In the genomic region with DNA sequence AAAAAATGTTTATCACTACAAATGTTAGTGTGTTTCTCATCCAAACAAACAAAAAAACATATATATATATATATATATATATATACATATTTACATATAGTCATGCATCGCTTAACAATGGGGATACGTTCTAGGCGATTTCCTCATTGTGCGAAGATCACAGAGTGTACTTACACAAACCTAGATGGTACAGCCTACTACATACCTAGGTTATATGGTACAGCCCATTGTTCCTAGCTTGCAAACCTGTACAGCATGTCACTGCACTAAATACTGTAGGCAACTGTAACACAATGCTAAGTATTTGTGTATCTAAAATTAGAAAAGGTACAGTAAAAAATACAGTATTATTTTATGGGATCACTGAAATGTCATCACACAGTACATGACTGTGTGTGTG, we compare ENCODE assay signal across 22 cellular contexts. TPM values are rescaled to one million over a fixed set of nuclear protein-coding genes. Genes with fewer than 3 reads are reported as not detected.
DNase-seq lines count a peak whose midpoint lies in the region; ATAC-seq and TF ChIP-seq lines count a peak whose summit lies in the region.
"Had no signal": no experiment of that assay in that cellular context is flagged by ENCODE, and none has a peak within 500 bp of the region (broad histone marks: within the 10 kb centered on the region; RNA-seq: fewer than 3 reads in every experiment).

No MANE protein-coding gene starts in this region.

- H3K79me2 ChIP-seq in Loucy (ENCODE audit: insufficient read depth, low read length) = peaks cover 19% of the 10 kb centered on the region
- H3K79me2 ChIP-seq in MM.1S (ENCODE audit: low read length) = no peaks in the 10 kb centered on the region
- H3K79me2 ChIP-seq: hepatocyte had no signal

- CTCF ChIA-PET in CD8-positive, alpha-beta T cell (lab: Charles Lee) = interaction anchor here (0.7 to 5.3 kb wide), 4 partner anchors 8 to 529 kb away, joined by 3 to 53 read pairs (median 20); no protein-coding TSS in a partner anchor
- CTCF ChIA-PET in WTC11 (lab: Charles Lee) = interaction anchor here (0.5 to 2.9 kb wide), 2 partner anchors 12 to 534 kb away, joined by 3 to 11 read pairs; no protein-coding TSS in a partner anchor

- TF ChIP-seq POLR2A in thyroid gland (IDR thresholded peaks at IDR 0.05) = no peak

- H3K27ac Mint-ChIP-seq in CD8-positive, alpha-beta T cell = peak overlapping the region; percentile 99
- H3K27ac Mint-ChIP-seq in activated T-helper 2 cell treated with anti-CD3 and anti-CD28 coated beads, Interferon-gamma antibody, Interleukin-2, Interleukin-4, amounts not matched to agents 10 μg/mL and 5 μg/mL and 100 μg/mL, durations not matched to agents 14 hours and 24 hours and 36 hours = peak overlapping the region; percentile 87
- peak overlapping the region in 9 of 10 donors; percentile 96 to 99 (median 97) for H3K27ac Mint-ChIP-seq in naive thymus-derived CD8-positive, alpha-beta T cell
- no peak overlapping the region for H3K27ac Mint-ChIP-seq in WTC11

- 94 to 95% methylated on average over 4 of the region's 4 CpGs for WGBS in thyroid gland, 2 donors

- H3K4me3 ChIP-seq in CD8-positive, alpha-beta T cell (ENCODE audit: low read depth, low read length) = no peak overlapping the region
- no peak overlapping the region for H3K4me3 ChIP-seq in Loucy (ENCODE audit: low read length, poor library complexity, severe bottlenecking)
- no peak overlapping the region for H3K4me3 ChIP-seq in MM.1S (ENCODE audit: low read length)
- no peak overlapping the region for H3K4me3 ChIP-seq in thyroid gland (replicated peaks in 1 of 3)
- H3K4me3 ChIP-seq: cardiac muscle cell, hepatocyte, mucosa of descending colon, SJCRH30 had no signal

- no peaks in the 10 kb centered on the region for H3K36me3 Mint-ChIP-seq in CD8-positive, alpha-beta T cell
- peaks cover 3% of the 10 kb centered on the region for H3K36me3 Mint-ChIP-seq in activated T-helper 2 cell treated with anti-CD3 and anti-CD28 coated beads, Interferon-gamma antibody, Interleukin-2, Interleukin-4, amounts not matched to agents 10 μg/mL and 5 μg/mL and 100 μg/mL, durations not matched to agents 14 hours and 24 hours and 36 hours (ENCODE audit: low read depth)
- H3K36me3 Mint-ChIP-seq in naive thymus-derived CD8-positive, alpha-beta T cell = peaks cover 0 to 6% (median 2%) of the 10 kb centered on the region in 3 donors
- peaks cover 11% of the 10 kb centered on the region for H3K36me3 Mint-ChIP-seq in WTC11

- H3K27me3 Mint-ChIP-seq in CD8-positive, alpha-beta T cell (ENCODE audit: low read depth) = no peaks in the 10 kb centered on the region
- H3K27me3 Mint-ChIP-seq in activated T-helper 2 cell treated with anti-CD3 and anti-CD28 coated beads, Interferon-gamma antibody, Interleukin-2, Interleukin-4, amounts not matched to agents 10 μg/mL and 5 μg/mL and 100 μg/mL, durations not matched to agents 14 hours and 24 hours and 36 hours (ENCODE audit: low read depth) = no peaks in the 10 kb centered on the region
- H3K27me3 Mint-ChIP-seq in naive thymus-derived CD8-positive, alpha-beta T cell = no peaks in the 10 kb centered on the region
- H3K27me3 Mint-ChIP-seq in WTC11 (ENCODE audit: low read depth) = no peaks in the 10 kb centered on the region

- no peaks in the 10 kb centered on the region for H3K9me3 Mint-ChIP-seq in CD8-positive, alpha-beta T cell
- no peaks in the 10 kb centered on the region for H3K9me3 Mint-ChIP-seq in activated T-helper 2 cell treated with anti-CD3 and anti-CD28 coated beads, Interferon-gamma antibody, Interleukin-2, Interleukin-4, amounts not matched to agents 10 μg/mL and 5 μg/mL and 100 μg/mL, durations not matched to agents 14 hours and 24 hours and 36 hours
- H3K9me3 Mint-ChIP-seq in naive thymus-derived CD8-positive, alpha-beta T cell = no peaks in the 10 kb centered on the region
- H3K9me3 Mint-ChIP-seq in WTC11 = peaks cover 15% of the 10 kb centered on the region

- peaks cover 64% of the 10 kb centered on the region for H3K4me1 Mint-ChIP-seq in CD8-positive, alpha-beta T cell (ENCODE audit: low read depth)
- H3K4me1 Mint-ChIP-seq in activated T-helper 2 cell treated with anti-CD3 and anti-CD28 coated beads, Interferon-gamma antibody, Interleukin-2, Interleukin-4, amounts not matched to agents 10 μg/mL and 5 μg/mL and 100 μg/mL, durations not matched to agents 14 hours and 24 hours and 36 hours (ENCODE audit: low read depth) = peaks cover 53% of the 10 kb centered on the region
- H3K4me1 Mint-ChIP-seq in naive thymus-derived CD8-positive, alpha-beta T cell = peaks cover 25 to 74% (median 70%) of the 10 kb centered on the region in 4 donors
- H3K4me1 Mint-ChIP-seq in WTC11 = peaks cover 7% of the 10 kb centered on the region

- POLR2A ChIA-PET in CD8-positive, alpha-beta T cell (lab: Charles Lee) = interaction anchor here (1.1 to 14.5 kb wide), 4 partner anchors 12 to 128 kb away, joined by 3 to 559 read pairs (median 12); partner anchors contain the start of gene TMSB4X
- POLR2A ChIA-PET in naive thymus-derived CD8-positive, alpha-beta T cell (lab: Charles Lee) = interaction anchor here (1.0 to 17.8 kb wide), 6 partner anchors 8 to 1200 kb away, joined by 3 to 1336 read pairs (median 35); partner anchors contain the start of gene TMSB4X
- POLR2A ChIA-PET in WTC11 (lab: Charles Lee) = no interaction called here

- H3F3A ChIP-seq in Loucy (ENCODE audit: low read depth) (peaks cover 16% of the 10 kb centered on the region), MM.1S (ENCODE audit: insufficient read depth, low read length) (peaks cover 19% of the 10 kb centered on the region)

- no peak overlapping the region for H3K9ac ChIP-seq in Loucy (ENCODE audit: low read depth, low read length, poor library complexity, severe bottlenecking)
- no peak overlapping the region for H3K9ac ChIP-seq in MM.1S (ENCODE audit: low read length)

- no peaks in the 10 kb centered on the region for H4K20me1 ChIP-seq in Loucy (ENCODE audit: insufficient read depth, low read length, poor library complexity, severe bottlenecking)
- H4K20me1 ChIP-seq in MM.1S (ENCODE audit: insufficient read depth, low read length) = no peaks in the 10 kb centered on the region

- H3K27ac ChIP-seq in CD8-positive, alpha-beta T cell (ENCODE audit: low read depth, low read length) = peak overlapping the region; percentile 62
- H3K27ac ChIP-seq in MM.1S (ENCODE audit: low read length) (no peak overlapping the region), thyroid gland (no peak overlapping the region)
- H3K27ac ChIP-seq: cardiac muscle cell, foreskin keratinocyte, hepatocyte, SJCRH30 had no signal

- H3K9me2 ChIP-seq in Loucy (replicated peaks; ENCODE audit: low read depth, low read length) (no peaks in the 10 kb centered on the region), MM.1S (replicated peaks; ENCODE audit: insufficient read depth, low read length) (no peaks in the 10 kb centered on the region)

- DNase-seq in CD8-positive, alpha-beta T cell = peak in 1 of 7 experiments; percentile 4
- no peak for DNase-seq in activated T-helper 2 cell treated with anti-CD3 and anti-CD28 coated beads, Interferon-gamma antibody, Interleukin-2, Interleukin-4, amounts not matched to agents 10 μg/mL and 5 μg/mL and 100 μg/mL, durations not matched to agents 14 hours and 24 hours and 36 hours (ENCODE audit: low spot score)
- DNase-seq in naive thymus-derived CD8-positive, alpha-beta T cell = no peak
- no peak for DNase-seq in MM.1S
- DNase-seq in thyroid gland = no peak
- DNase-seq in WTC11 (ENCODE audit: low spot score) = no peak
- DNase-seq: amygdala; Calu3; foreskin keratinocyte; mucosa of descending colon; NCI-H1694 treated with DMSO at 0.1 percent for 48 hours; NCI-H2227 treated with DMSO at 0.1 percent for 48 hours; NCI-H82; occipital lobe; SJCRH30; stimulated activated CD4-positive, alpha-beta T cell treated with anti-CD3 and anti-CD28 coated beads, Interleukin-4, amount 100 ng/mL, for 24 hours had no signal

- peak overlapping the region; percentile 100 for H3K4me2 ChIP-seq in Loucy (ENCODE audit: low read depth, low read length, poor library complexity, severe bottlenecking)
- H3K4me2 ChIP-seq in MM.1S (ENCODE audit: low read depth, low read length) = no peak overlapping the region
- H3K4me2 ChIP-seq: hepatocyte had no signal

- no peak for ATAC-seq in CD8-positive, alpha-beta T cell
- ATAC-seq in naive thymus-derived CD8-positive, alpha-beta T cell = no peak
- ATAC-seq in HG03095 (IDR thresholded peaks at IDR 0.05; ENCODE audit: unreplicated experiment) (no peak), WTC11 (no peak)
- ATAC-seq: foreskin keratinocyte, mucosa of descending colon had no signal

- H3K4me1 ChIP-seq in CD8-positive, alpha-beta T cell (ENCODE audit: insufficient read depth, low read length) = peaks cover 76% of the 10 kb centered on the region
- H3K4me1 ChIP-seq in Loucy (ENCODE audit: insufficient read depth, low read length, poor library complexity, severe bottlenecking) (peaks cover 50% of the 10 kb centered on the region), MM.1S (ENCODE audit: low read length) (peaks cover 51% of the 10 kb centered on the region), thyroid gland (peaks cover 0 to 12% of the 10 kb centered on the region in 2 donors)

- TF ChIP-seq CTCF in CD8-positive, alpha-beta T cell (IDR thresholded peaks at IDR 0.05) = no peak
- no peak for TF ChIP-seq CTCF in Loucy (conservative IDR thresholded peaks at IDR 0.05; ENCODE audit: low read length)
- TF ChIP-seq CTCF in MM.1S (IDR thresholded peaks at IDR 0.05; ENCODE audit: low read length) = no peak
- TF ChIP-seq CTCF in thyroid gland (IDR thresholded peaks at IDR 0.05) = no peak
- TF ChIP-seq CTCF in WTC11 (IDR thresholded peaks at IDR 0.05) = no peak

- no peaks in the 10 kb centered on the region for H3K36me3 ChIP-seq in CD8-positive, alpha-beta T cell (ENCODE audit: insufficient read depth, low read length)
- H3K36me3 ChIP-seq in Loucy (ENCODE audit: insufficient read depth, low read length) (no peaks in the 10 kb centered on the region), MM.1S (replicated peaks; ENCODE audit: insufficient read depth, low read length) (no peaks in the 10 kb centered on the region), thyroid gland (no peaks in the 10 kb centered on the region)
- H3K36me3 ChIP-seq: cardiac muscle cell, SJCRH30 had no signal

- H2AFZ ChIP-seq in Loucy (ENCODE audit: low read length) (no peak overlapping the region), MM.1S (ENCODE audit: low read length) (no peak overlapping the region)
- H2AFZ ChIP-seq: hepatocyte had no signal

- H3K4me3 Mint-ChIP-seq in CD8-positive, alpha-beta T cell = no peak overlapping the region
- H3K4me3 Mint-ChIP-seq in activated T-helper 2 cell treated with anti-CD3 and anti-CD28 coated beads, Interferon-gamma antibody, Interleukin-2, Interleukin-4, amounts not matched to agents 10 μg/mL and 5 μg/mL and 100 μg/mL, durations not matched to agents 14 hours and 24 hours and 36 hours (ENCODE audit: low read depth) = no peak overlapping the region
- peak overlapping the region in 1 of 10 donors; percentile 85 for H3K4me3 Mint-ChIP-seq in naive thymus-derived CD8-positive, alpha-beta T cell
- no peak overlapping the region for H3K4me3 Mint-ChIP-seq in WTC11

- intact Hi-C loops in CD8-positive, alpha-beta T cell (cut with DNase I, micrococcal nuclease) = loop anchor here (5.0 kb wide), 2 partner anchors 694 to 774 kb away; partner anchors contain the start of genes OFD1 (in 1 of the 2), TCEANC (in 1 of the 2) and TRAPPC2 (in 1 of the 2)
- intact Hi-C loops in activated T-helper 2 cell treated with anti-CD3 and anti-CD28 coated beads, Interferon-gamma antibody, Interleukin-2, Interleukin-4, amounts not matched to agents 10 μg/mL and 5 μg/mL and 100 μg/mL, durations not matched to agents 14 hours and 24 hours and 36 hours (cut with micrococcal nuclease) = loop anchor here (10.0 kb wide), 2 partner anchors 696 to 776 kb away; partner anchors contain the start of genes OFD1, TCEANC and TRAPPC2
- intact Hi-C loops in thyroid gland (cut with DNase I) = no loop called here

- no peaks in the 10 kb centered on the region for H3K9me3 ChIP-seq in CD8-positive, alpha-beta T cell (ENCODE audit: low read length)
- no peaks in the 10 kb centered on the region for H3K9me3 ChIP-seq in Loucy (ENCODE audit: insufficient read depth, low read depth, low read length)
- H3K9me3 ChIP-seq in MM.1S (replicated peaks; ENCODE audit: insufficient read depth, low read length) = no peaks in the 10 kb centered on the region
- H3K9me3 ChIP-seq in thyroid gland = no peaks in the 10 kb centered on the region
- H3K9me3 ChIP-seq: mucosa of descending colon, SJCRH30 had no signal

- H3K27me3 ChIP-seq in CD8-positive, alpha-beta T cell (ENCODE audit: insufficient read depth, low read length) = no peaks in the 10 kb centered on the region
- no peaks in the 10 kb centered on the region for H3K27me3 ChIP-seq in Loucy (ENCODE audit: insufficient read depth, low read length, poor library complexity, severe bottlenecking)
- no peaks in the 10 kb centered on the region for H3K27me3 ChIP-seq in MM.1S (replicated peaks; ENCODE audit: insufficient read depth, low read length)
- H3K27me3 ChIP-seq in thyroid gland = no peaks in the 10 kb centered on the region
- H3K27me3 ChIP-seq: cardiac muscle cell, foreskin keratinocyte, hepatocyte, SJCRH30 had no signal

RNA-seq across cellular contexts. Expression of gene TMSB4X, which starts 16.4 kb away (rescaled TPM):
- total RNA-seq in CD8-positive, alpha-beta T cell = 1,000 to 10,000 TPM; 2,374 to 2,465 TPM
- 7,759 and 7,983 TPM in 2 replicates for total RNA-seq in activated T-helper 2 cell treated with anti-CD3 and anti-CD28 coated beads, Interferon-gamma antibody, Interleukin-2, Interleukin-4, amounts not matched to agents 10 μg/mL and 5 μg/mL and 100 μg/mL, durations not matched to agents 14 hours and 24 hours and 36 hours
- total RNA-seq in naive thymus-derived CD8-positive, alpha-beta T cell = 1,000 to 10,000 TPM; 4,350 to 4,478 TPM
- over 10,000 TPM; 23,903 to 30,039 (median 28,786) TPM for polyA plus RNA-seq in naive thymus-derived CD8-positive, alpha-beta T cell
- total RNA-seq in thyroid gland = 1,000 to 10,000 TPM in 3 of 4 donors, 100 to 1,000 TPM in 1; 854 to 2,672 (median 1,302) TPM
- 2,375 to 2,595 TPM (median 2,468 TPM) in 3 replicates for total RNA-seq in WTC11 (2021)

RNA-seq across cellular contexts. Expression of gene TLR8, which starts 52.0 kb away (rescaled TPM):
- total RNA-seq in CD8-positive, alpha-beta T cell = not detected
- not detected in 2 replicates for total RNA-seq in activated T-helper 2 cell treated with anti-CD3 and anti-CD28 coated beads, Interferon-gamma antibody, Interleukin-2, Interleukin-4, amounts not matched to agents 10 μg/mL and 5 μg/mL and 100 μg/mL, durations not matched to agents 14 hours and 24 hours and 36 hours
- under 1 TPM; 0.21 to 0.22 TPM for total RNA-seq in naive thymus-derived CD8-positive, alpha-beta T cell
- not detected for polyA plus RNA-seq in naive thymus-derived CD8-positive, alpha-beta T cell
- total RNA-seq in thyroid gland (1 to 10 TPM in 1 of 4 donors, under 1 TPM in 3; 0.45 to 1.7 (median 0.62) TPM), WTC11 (2021) (not detected in 3 replicates)
- total RNA-seq: Calu3, cardiac muscle cell, epithelial cell of proximal tubule, foreskin keratinocyte, renal cortical epithelial cell, SJCRH30 had no signal
- polyA plus RNA-seq: cardiac muscle cell, foreskin keratinocyte, hepatocyte had no signal
